In the genomic region with DNA sequence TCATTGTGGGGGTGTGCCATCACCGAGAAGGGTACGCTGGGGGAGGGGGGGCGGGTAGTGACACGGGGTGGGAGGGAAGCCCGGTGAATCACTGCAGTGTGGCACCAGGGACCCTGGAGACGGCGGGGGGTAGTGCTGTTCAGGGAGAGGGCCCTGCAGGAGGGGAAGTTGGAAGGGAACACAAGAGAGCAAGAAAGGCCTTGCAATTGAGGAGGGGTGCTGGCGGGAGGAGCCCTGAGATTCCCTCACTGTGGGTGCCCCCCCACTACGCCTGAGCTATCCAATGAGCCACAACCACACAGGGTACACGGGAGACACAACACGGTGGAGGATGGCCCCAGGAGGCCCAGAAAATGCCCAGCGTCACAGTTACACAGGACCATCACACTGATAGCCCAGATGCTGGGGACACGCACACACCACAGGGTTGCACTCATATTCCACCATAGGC, we compare ENCODE assay signal across 10 cellular contexts. TPM values are rescaled to one million over a fixed set of nuclear protein-coding genes. Genes with fewer than 3 reads are reported as not detected.
A peak's percentile ranks its signal among the peaks of the same experiment; 100 is the strongest.
DNase-seq lines count a peak whose midpoint lies in the region; ATAC-seq and TF ChIP-seq lines count a peak whose summit lies in the region.
"Had no signal": no experiment of that assay in that cellular context is flagged by ENCODE, and none has a peak within 500 bp of the region (broad histone marks: within the 10 kb centered on the region; RNA-seq: fewer than 3 reads in every experiment).

No MANE protein-coding gene starts in this region.

- peak; percentile 39 for DNase-seq in DMS 273 (lab: John Stamatoyannopoulos, UW; ENCODE audit: unreplicated experiment)
- DNase-seq in DMS 273 treated with DMSO at 0.1 percent for 48 hours (lab: John Stamatoyannopoulos, UW): no peak
- no peak for DNase-seq in activated T-helper 1 cell treated with anti-CD3 and anti-CD28 coated beads, Interleukin-12 subunit alpha, Interleukin-12 subunit beta, Interleukin-2, Interleukin-4 antibody, amounts not matched to agents 30 ng/mL and 10 ng/mL and 1 ng/mL, durations not matched to agents 14 hours and 24 hours and 36 hours (ENCODE audit: low spot score)
- DNase-seq in nephron progenitor cell: no peak
- no peak for DNase-seq in NOMO-1 treated with DMSO at 0.1 percent for 48 hours (lab: John Stamatoyannopoulos, UW; ENCODE audit: unreplicated experiment)
- DNase-seq: tibial artery had no signal

- H3K27ac Mint-ChIP-seq in activated T-helper 1 cell treated with anti-CD3 and anti-CD28 coated beads, Interleukin-12 subunit alpha, Interleukin-12 subunit beta, Interleukin-2, Interleukin-4 antibody, amounts not matched to agents 30 ng/mL and 10 ng/mL and 1 ng/mL, durations not matched to agents 14 hours and 24 hours and 36 hours: peak overlapping the region; percentile 5
- H3K27ac Mint-ChIP-seq in nephron progenitor cell: no peak overlapping the region

- H3K9ac ChIP-seq in ES-I3 (ENCODE audit: low read depth, low read length): peak overlapping the region; percentile 68; the same call in 1 of the 2 replicates

- H3K9me3 ChIP-seq in ES-I3 (ENCODE audit: control insufficient read depth, insufficient read depth, low read length): no peaks in the 10 kb centered on the region
- H3K9me3 ChIP-seq: breast epithelium, tibial artery had no signal

- peaks cover 3% of the 10 kb centered on the region for H3K36me3 Mint-ChIP-seq in activated T-helper 1 cell treated with anti-CD3 and anti-CD28 coated beads, Interleukin-12 subunit alpha, Interleukin-12 subunit beta, Interleukin-2, Interleukin-4 antibody, amounts not matched to agents 30 ng/mL and 10 ng/mL and 1 ng/mL, durations not matched to agents 14 hours and 24 hours and 36 hours (ENCODE audit: low read depth)
- H3K36me3 Mint-ChIP-seq in nephron progenitor cell (ENCODE audit: low read depth): no peaks in the 10 kb centered on the region

- H3K4me1 ChIP-seq in ES-I3 (ENCODE audit: insufficient read depth, low read length): peaks cover 3% of the 10 kb centered on the region; the same call in 1 of the 2 replicates
- H3K4me1 ChIP-seq: breast epithelium had no signal

- H3K36me3 ChIP-seq in ES-I3 (ENCODE audit: insufficient read depth, low read length): no peaks in the 10 kb centered on the region
- H3K36me3 ChIP-seq: breast epithelium, tibial artery had no signal

- peaks cover 28% of the 10 kb centered on the region for H3K4me1 Mint-ChIP-seq in activated T-helper 1 cell treated with anti-CD3 and anti-CD28 coated beads, Interleukin-12 subunit alpha, Interleukin-12 subunit beta, Interleukin-2, Interleukin-4 antibody, amounts not matched to agents 30 ng/mL and 10 ng/mL and 1 ng/mL, durations not matched to agents 14 hours and 24 hours and 36 hours (ENCODE audit: low read depth)
- H3K4me1 Mint-ChIP-seq in nephron progenitor cell: peaks cover 30% of the 10 kb centered on the region

- no peak for TF ChIP-seq CTCF in nephron progenitor cell (IDR thresholded peaks at IDR 0.05)

- H3K27me3 Mint-ChIP-seq in activated T-helper 1 cell treated with anti-CD3 and anti-CD28 coated beads, Interleukin-12 subunit alpha, Interleukin-12 subunit beta, Interleukin-2, Interleukin-4 antibody, amounts not matched to agents 30 ng/mL and 10 ng/mL and 1 ng/mL, durations not matched to agents 14 hours and 24 hours and 36 hours (ENCODE audit: insufficient read depth): peaks cover 38% of the 10 kb centered on the region
- peaks cover 68% of the 10 kb centered on the region for H3K27me3 Mint-ChIP-seq in nephron progenitor cell (ENCODE audit: low read depth, poor library complexity)

- intact Hi-C loops in activated T-helper 1 cell treated with anti-CD3 and anti-CD28 coated beads, Interleukin-12 subunit alpha, Interleukin-12 subunit beta, Interleukin-2, Interleukin-4 antibody, amounts not matched to agents 30 ng/mL and 10 ng/mL and 1 ng/mL, durations not matched to agents 14 hours and 24 hours and 36 hours (cut with micrococcal nuclease): no loop called here

- no peak overlapping the region for H3K4me3 Mint-ChIP-seq in activated T-helper 1 cell treated with anti-CD3 and anti-CD28 coated beads, Interleukin-12 subunit alpha, Interleukin-12 subunit beta, Interleukin-2, Interleukin-4 antibody, amounts not matched to agents 30 ng/mL and 10 ng/mL and 1 ng/mL, durations not matched to agents 14 hours and 24 hours and 36 hours
- H3K4me3 Mint-ChIP-seq in nephron progenitor cell: peak overlapping the region; percentile 65

- no peaks in the 10 kb centered on the region for H3K9me3 Mint-ChIP-seq in activated T-helper 1 cell treated with anti-CD3 and anti-CD28 coated beads, Interleukin-12 subunit alpha, Interleukin-12 subunit beta, Interleukin-2, Interleukin-4 antibody, amounts not matched to agents 30 ng/mL and 10 ng/mL and 1 ng/mL, durations not matched to agents 14 hours and 24 hours and 36 hours
- no peaks in the 10 kb centered on the region for H3K9me3 Mint-ChIP-seq in nephron progenitor cell

- ATAC-seq in HG02970 (IDR thresholded peaks at IDR 0.05; ENCODE audit: low FRiP score, unreplicated experiment): no peak
- ATAC-seq in GM21717 (IDR thresholded peaks at IDR 0.05; ENCODE audit: unreplicated experiment): no peak

RNA-seq across cellular contexts. Expression of a gene that starts 0.5 kb away (rescaled TPM):
- total RNA-seq in activated T-helper 1 cell treated with anti-CD3 and anti-CD28 coated beads, Interleukin-12 subunit alpha, Interleukin-12 subunit beta, Interleukin-2, Interleukin-4 antibody, amounts not matched to agents 30 ng/mL and 10 ng/mL and 1 ng/mL, durations not matched to agents 14 hours and 24 hours and 36 hours: 0.93 and 1.4 TPM in 2 replicates
- total RNA-seq: breast epithelium had no signal

RNA-seq across cellular contexts. Expression of a gene that starts 35.4 kb away (rescaled TPM):
- 36.2 and 41.3 TPM in 2 replicates for total RNA-seq in activated T-helper 1 cell treated with anti-CD3 and anti-CD28 coated beads, Interleukin-12 subunit alpha, Interleukin-12 subunit beta, Interleukin-2, Interleukin-4 antibody, amounts not matched to agents 30 ng/mL and 10 ng/mL and 1 ng/mL, durations not matched to agents 14 hours and 24 hours and 36 hours
